In the genomic region with DNA sequence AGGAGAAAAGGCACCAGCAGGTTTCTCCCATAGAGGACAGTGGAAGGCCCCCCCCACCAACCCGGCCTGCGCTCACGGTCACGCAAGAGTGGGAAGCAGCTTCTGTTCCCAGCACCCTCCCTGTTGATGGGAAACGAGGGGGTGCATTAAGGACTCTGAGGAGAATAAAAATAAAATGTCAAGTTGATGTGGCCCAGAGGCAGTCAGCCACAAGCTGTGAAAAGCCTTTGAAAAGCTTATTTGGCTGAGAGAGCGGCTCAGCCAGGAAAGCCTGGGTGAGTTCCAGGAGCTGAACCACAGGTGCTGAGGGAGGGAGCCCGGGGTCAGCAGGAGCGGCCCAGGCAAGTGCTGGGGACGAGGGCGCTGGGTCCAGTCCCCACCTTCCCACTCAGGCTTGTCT, we compare ENCODE assay signal across 15 cellular contexts. TPM values are rescaled to one million over a fixed set of nuclear protein-coding genes. Genes with fewer than 3 reads are reported as not detected.
DNase-seq lines count a peak whose midpoint lies in the region; ATAC-seq and TF ChIP-seq lines count a peak whose summit lies in the region.
"Had no signal": no experiment of that assay in that cellular context is flagged by ENCODE, and none has a peak within 500 bp of the region (broad histone marks: within the 10 kb centered on the region; RNA-seq: fewer than 3 reads in every experiment).

No MANE protein-coding gene starts in this region.

- DNase-seq in Ammon's horn (ENCODE audit: low spot score) (peak; percentile 56), NCI-H2029 (lab: John Stamatoyannopoulos, UW) (peak; percentile 38), cerebellum (ENCODE audit: low spot score) (peak; percentile 61), progenitor cell of endocrine pancreas (ENCODE audit: low spot score, unreplicated experiment) (no peak), DMS153 (lab: John Stamatoyannopoulos, UW) (no peak)
- no peak for DNase-seq in activated CD4-positive, alpha-beta T cell treated with anti-CD3 and anti-CD28 coated beads, Interleukin-2, amount 10 ng/mL, durations not matched to agents 7 days and 5 days
- DNase-seq: activated CD4-positive, alpha-beta T cell treated with anti-CD3 and anti-CD28 coated beads, Interleukin-2, amount 50 U/mL, for 4 hours; NCI-H146; T-helper 1 cell had no signal

- no peaks in the 10 kb centered on the region for H3K9me3 Mint-ChIP-seq in activated CD4-positive, alpha-beta T cell treated with anti-CD3 and anti-CD28 coated beads, Interleukin-2, amount 10 ng/mL, durations not matched to agents 7 days and 5 days
- no peaks in the 10 kb centered on the region for H3K9me3 Mint-ChIP-seq in progenitor cell of endocrine pancreas (ENCODE audit: low read depth)
- H3K9me3 Mint-ChIP-seq: GM23338 had no signal

- CTCF ChIA-PET in activated CD4-positive, alpha-beta T cell treated with anti-CD3 and anti-CD28 coated beads, Interleukin-2, amount 10 ng/mL, durations not matched to agents 7 days and 5 days (lab: Charles Lee), result interaction anchor here (0.8 to 4.0 kb wide), 4 partner anchors 11 to 28 kb away, joined by 3 to 24 read pairs (median 5); a partner anchor contains a TSS

- H3K9ac ChIP-seq in muscle layer of colon (ENCODE audit: low read length), result peak overlapping the region; percentile 44

- POLR2A ChIA-PET in activated CD4-positive, alpha-beta T cell treated with anti-CD3 and anti-CD28 coated beads, Interleukin-2, amount 10 ng/mL, durations not matched to agents 7 days and 5 days (lab: Charles Lee), result no interaction called here

- peaks cover 87% of the 10 kb centered on the region for H3K4me1 ChIP-seq in muscle layer of colon (ENCODE audit: insufficient read depth, low read length)

- no peak overlapping the region for H3K27ac Mint-ChIP-seq in activated CD4-positive, alpha-beta T cell treated with anti-CD3 and anti-CD28 coated beads, Interleukin-2, amount 10 ng/mL, durations not matched to agents 7 days and 5 days
- H3K27ac Mint-ChIP-seq in progenitor cell of endocrine pancreas, result no peak overlapping the region
- H3K27ac Mint-ChIP-seq: GM23338 had no signal

- no peaks in the 10 kb centered on the region for H3K27me3 ChIP-seq in muscle layer of colon (ENCODE audit: control insufficient read depth in 1 of 2, insufficient read depth in 2 of 2, low read length in 2 of 2)

- H3K4me3 ChIP-seq in muscle layer of colon (ENCODE audit: low read depth in 1 of 2, low read length in 2 of 2), result no peak overlapping the region
- H3K4me3 ChIP-seq: GM23338, smooth muscle cell had no signal

- peaks cover 43% of the 10 kb centered on the region for H3K36me3 ChIP-seq in muscle layer of colon (ENCODE audit: insufficient read depth, low read length)

- H3K36me3 Mint-ChIP-seq in activated CD4-positive, alpha-beta T cell treated with anti-CD3 and anti-CD28 coated beads, Interleukin-2, amount 10 ng/mL, durations not matched to agents 7 days and 5 days (ENCODE audit: low read depth), result peaks cover 47% of the 10 kb centered on the region
- H3K36me3 Mint-ChIP-seq in progenitor cell of endocrine pancreas (ENCODE audit: insufficient read depth), result peaks cover 10% of the 10 kb centered on the region

- no peaks in the 10 kb centered on the region for H3K9me3 ChIP-seq in muscle layer of colon (ENCODE audit: low read length)

- ATAC-seq in GM21526 (IDR thresholded peaks at IDR 0.05; ENCODE audit: low FRiP score, unreplicated experiment), result no peak
- ATAC-seq: GM23338 had no signal

- H3K4me1 Mint-ChIP-seq in activated CD4-positive, alpha-beta T cell treated with anti-CD3 and anti-CD28 coated beads, Interleukin-2, amount 10 ng/mL, durations not matched to agents 7 days and 5 days, result peaks cover 48% of the 10 kb centered on the region
- peaks cover 3% of the 10 kb centered on the region for H3K4me1 Mint-ChIP-seq in progenitor cell of endocrine pancreas (ENCODE audit: low read depth)

- H3K27me3 Mint-ChIP-seq in activated CD4-positive, alpha-beta T cell treated with anti-CD3 and anti-CD28 coated beads, Interleukin-2, amount 10 ng/mL, durations not matched to agents 7 days and 5 days, result no peaks in the 10 kb centered on the region
- no peaks in the 10 kb centered on the region for H3K27me3 Mint-ChIP-seq in progenitor cell of endocrine pancreas

- no peak for TF ChIP-seq CTCF in progenitor cell of endocrine pancreas (IDR thresholded peaks at IDR 0.05; ENCODE audit: unreplicated experiment)

- H3K27ac ChIP-seq in muscle layer of colon (ENCODE audit: low read depth, low read length), result peak overlapping the region; percentile 70
- H3K27ac ChIP-seq: C4-2B had no signal

- no peak overlapping the region for H3K4me3 Mint-ChIP-seq in activated CD4-positive, alpha-beta T cell treated with anti-CD3 and anti-CD28 coated beads, Interleukin-2, amount 10 ng/mL, durations not matched to agents 7 days and 5 days
- H3K4me3 Mint-ChIP-seq in progenitor cell of endocrine pancreas (ENCODE audit: low read depth), result no peak overlapping the region
- H3K4me3 Mint-ChIP-seq: GM23338 had no signal

RNA-seq across cellular contexts. Expression of a gene that starts 26.9 kb away (rescaled TPM):
- total RNA-seq in cerebellum, result not detected
- under 1 TPM; 0.27 to 0.67 TPM for total RNA-seq in activated CD4-positive, alpha-beta T cell treated with anti-CD3 and anti-CD28 coated beads, Interleukin-2, amount 10 ng/mL, durations not matched to agents 7 days and 5 days
- 0.24 TPM in 1 of 2 replicates, not detected in the other for total RNA-seq in progenitor cell of endocrine pancreas
- total RNA-seq: GM23338, OCI-LY7, smooth muscle cell had no signal

RNA-seq across cellular contexts. Expression of a gene that starts 28.0 kb away (rescaled TPM):
- 3.5 TPM for total RNA-seq in cerebellum
- 10 to 100 TPM; 25.8 to 26.0 TPM for total RNA-seq in activated CD4-positive, alpha-beta T cell treated with anti-CD3 and anti-CD28 coated beads, Interleukin-2, amount 10 ng/mL, durations not matched to agents 7 days and 5 days
- 7.8 and 8.7 TPM in 2 replicates for total RNA-seq in progenitor cell of endocrine pancreas

Comparison
In these comparisons a context has a peak if more than half of its experiments do, and no peak if none do; other contexts are left out.
1. DNase-seq: peak in Ammon's horn (single experiment), NCI-H2029 (single experiment) and cerebellum (single experiment); none in activated CD4-positive, alpha-beta T cell treated with anti-CD3 and anti-CD28 coated beads, Interleukin-2, amount 10 ng/mL, durations not matched to agents 7 days and 5 days (single experiment), progenitor cell of endocrine pancreas (single experiment) and DMS153 (single experiment).